Comparison of ENCODE assay signal across 1 cellular context in genomic region chr14:67704018-67704417, GRCh38.
TF ChIP-seq lines count a peak whose summit lies in the region.

No MANE protein-coding gene starts in this region.

TF ChIP-seq in HepG2, 621 proteins besides CTCF, POLR2A, EP300 and RAD21:
- no peak for TF ChIP-seq RXRA (CRISPR knock-in tag; IDR thresholded peaks at IDR 0.05)
- no peak for TF ChIP-seq ZNF704 (CRISPR knock-in tag; IDR thresholded peaks at IDR 0.05; ENCODE audit: borderline replicate concordance)
- no peak for TF ChIP-seq ZNF414 (CRISPR knock-in tag; IDR thresholded peaks at IDR 0.05)
- no peak for TF ChIP-seq KDM1A (CRISPR knock-in tag; IDR thresholded peaks at IDR 0.05)
- TF ChIP-seq ZNF574 (CRISPR knock-in tag; IDR thresholded peaks at IDR 0.05): no peak
- TF ChIP-seq IRF1 (CRISPR knock-in tag; IDR thresholded peaks at IDR 0.05; ENCODE audit: low read depth): no peak
- no peak for TF ChIP-seq ZBTB2 (CRISPR knock-in tag; IDR thresholded peaks at IDR 0.05; ENCODE audit: low read depth)
- TF ChIP-seq MED8 (CRISPR knock-in tag; IDR thresholded peaks at IDR 0.05; ENCODE audit: insufficient replicate concordance): no peak
- no peak for TF ChIP-seq NFAT5 (CRISPR knock-in tag; IDR thresholded peaks at IDR 0.05)
